In genomic region chr5:146298920-146299319, GRCh38 we compare ENCODE assay signal across 8 cellular contexts. TPM values are rescaled to one million over a fixed set of nuclear protein-coding genes. Genes with fewer than 3 reads are reported as not detected.
"Had no signal": no experiment of that assay in that cellular context is flagged by ENCODE, and none has a peak within 500 bp of the region (broad histone marks: within the 10 kb centered on the region; RNA-seq: fewer than 3 reads in every experiment).

No MANE protein-coding gene starts in this region.

RNA-seq across cellular contexts. Expression of gene POU4F3, which starts 39.7 kb away (rescaled TPM):
- total RNA-seq: activated B cell treated with CpG ODN at 0.5 μM for 24 hours; activated CD4-positive, alpha-beta memory T cell treated with anti-CD3 and anti-CD28 coated beads for 36 hours; activated CD4-positive, alpha-beta memory T cell treated with anti-CD3 and anti-CD28 coated beads, Interleukin-2, amount 10 ng/mL, durations not matched to agents 7 days and 5 days; activated CD4-positive, alpha-beta T cell treated with anti-CD3 and anti-CD28 coated beads for 36 hours; activated CD8-positive, alpha-beta T cell treated with anti-CD3 and anti-CD28 coated beads for 36 hours; T-helper 1 cell treated with Interleukin-12 subunit alpha and Interleukin-12 subunit beta and Interleukin-4 antibody, amounts not matched to agents 30 ng/mL and 1 ng/mL, for 36 hours; T-helper 17 cell; WTC11 had no signal
